In genomic region chr12:43835656-43836454, GRCh38 we compare ENCODE assay signal across 1 cellular context.
A peak's percentile ranks its signal among the peaks of the same experiment; 100 is the strongest.
TF ChIP-seq lines count a peak whose summit lies in the region.

TSS of gene TMEM117 (plus strand) at chr12:43836081.

TF ChIP-seq in HepG2, 621 proteins besides CTCF, POLR2A, EP300 and RAD21 (continued from another document and continues in another):
- TF ChIP-seq ZNF276 (CRISPR knock-in tag; IDR thresholded peaks at IDR 0.05; ENCODE audit: low read depth): 0 out of 2 replicates have a peak, but pooled peaks have one; percentile 64
- TF ChIP-seq SKI (IDR thresholded peaks at IDR 0.05; ENCODE audit: partially characterized antibody): peak; percentile 42
- peak; percentile 45; the same call in 1 of the 2 replicates for TF ChIP-seq ZNF772 (CRISPR knock-in tag; IDR thresholded peaks at IDR 0.05)
- peak; percentile 60; the same call in 1 of the 2 replicates for TF ChIP-seq HDAC1 (CRISPR knock-in tag; IDR thresholded peaks at IDR 0.05)
- no peak; the same call in 1 of the 2 replicates for TF ChIP-seq ZFAT (CRISPR knock-in tag; conservative IDR thresholded peaks at IDR 0.05)
- no peak for TF ChIP-seq MIER3 (CRISPR knock-in tag; IDR thresholded peaks at IDR 0.05; ENCODE audit: borderline replicate concordance)
- no peak for TF ChIP-seq ZNF597 (CRISPR knock-in tag; IDR thresholded peaks at IDR 0.05)
- no peak for TF ChIP-seq ZMAT3 (CRISPR knock-in tag; conservative IDR thresholded peaks at IDR 0.05)
- TF ChIP-seq SMYD3 (CRISPR knock-in tag; IDR thresholded peaks at IDR 0.05): 0 out of 2 replicates have a peak, but pooled peaks have one; percentile 46
- TF ChIP-seq EEA1 (CRISPR knock-in tag; IDR thresholded peaks at IDR 0.05; ENCODE audit: borderline replicate concordance): no peak
- no peak for TF ChIP-seq ZNF572 (CRISPR knock-in tag; IDR thresholded peaks at IDR 0.05)
- no peak for TF ChIP-seq ZNF362 (CRISPR knock-in tag; IDR thresholded peaks at IDR 0.05; ENCODE audit: borderline replicate concordance)
- no peak for TF ChIP-seq CHCHD3 (CRISPR knock-in tag; IDR thresholded peaks at IDR 0.05)
- 0 out of 2 replicates have a peak, but pooled peaks have one; percentile 23 for TF ChIP-seq ZNF766 (CRISPR knock-in tag; IDR thresholded peaks at IDR 0.05; ENCODE audit: borderline replicate concordance)
- TF ChIP-seq HCFC1 (IDR thresholded peaks at IDR 0.05; ENCODE audit: low read depth, low read length): no peak
- TF ChIP-seq SIN3A (IDR thresholded peaks at IDR 0.05; ENCODE audit: borderline replicate concordance, low read depth, low read length): no peak
- no peak; the same call in 1 of the 2 replicates for TF ChIP-seq ZNF768 (CRISPR knock-in tag; IDR thresholded peaks at IDR 0.05)
- peak; percentile 72; the same call in 1 of the 2 replicates for TF ChIP-seq YEATS4 (CRISPR knock-in tag; IDR thresholded peaks at IDR 0.05; ENCODE audit: borderline replicate concordance)
- TF ChIP-seq ZNF207 (IDR thresholded peaks at IDR 0.05; ENCODE audit: borderline replicate concordance): no peak
- 0 out of 2 replicates have a peak, but pooled peaks have one; percentile 38 for TF ChIP-seq PAWR (CRISPR knock-in tag; IDR thresholded peaks at IDR 0.05; ENCODE audit: borderline replicate concordance)
- TF ChIP-seq DBP (CRISPR knock-in tag; IDR thresholded peaks at IDR 0.05; ENCODE audit: not compliant biosample characterization): no peak
- TF ChIP-seq KDM4B (CRISPR knock-in tag; IDR thresholded peaks at IDR 0.05): no peak
- no peak for TF ChIP-seq ELF4 (CRISPR knock-in tag; IDR thresholded peaks at IDR 0.05; ENCODE audit: borderline replicate concordance)
- TF ChIP-seq HOXA3 (CRISPR knock-in tag; IDR thresholded peaks at IDR 0.05): peak; percentile 59; the same call in 1 of the 2 replicates
- no peak for TF ChIP-seq SETDB1 (CRISPR knock-in tag; IDR thresholded peaks at IDR 0.05; ENCODE audit: borderline replicate concordance)
- no peak for TF ChIP-seq FOXK1 (CRISPR knock-in tag; IDR thresholded peaks at IDR 0.05; ENCODE audit: borderline replicate concordance, low read depth)
- TF ChIP-seq SAFB2 (CRISPR knock-in tag; IDR thresholded peaks at IDR 0.05; ENCODE audit: borderline replicate concordance, low read depth): peak; percentile 35; the same call in 1 of the 2 replicates
- no peak for TF ChIP-seq ZNF660 (CRISPR knock-in tag; IDR thresholded peaks at IDR 0.05; ENCODE audit: borderline replicate concordance, low read depth)
- no peak for TF ChIP-seq SMAD9 (CRISPR knock-in tag; IDR thresholded peaks at IDR 0.05)
- peak; percentile 76 for TF ChIP-seq BATF2 (CRISPR knock-in tag; IDR thresholded peaks at IDR 0.05)
- peak; percentile 25; the same call in 1 of the 2 replicates for TF ChIP-seq ZBTB14 (CRISPR knock-in tag; IDR thresholded peaks at IDR 0.05)
- TF ChIP-seq ZBTB3 (CRISPR knock-in tag; IDR thresholded peaks at IDR 0.05; ENCODE audit: borderline replicate concordance, low read depth): 0 out of 2 replicates have a peak, but pooled peaks have one; percentile 46
- TF ChIP-seq MXD1 (CRISPR knock-in tag; IDR thresholded peaks at IDR 0.05): peak; percentile 47; the same call in 1 of the 2 replicates
- no peak for TF ChIP-seq TGIF2 (CRISPR knock-in tag; IDR thresholded peaks at IDR 0.05)
- TF ChIP-seq NAIF1 (CRISPR knock-in tag; IDR thresholded peaks at IDR 0.05; ENCODE audit: borderline replicate concordance): no peak
- peak; percentile 34; the same call in 1 of the 2 replicates for TF ChIP-seq ZFP91 (CRISPR knock-in tag; IDR thresholded peaks at IDR 0.05; ENCODE audit: borderline replicate concordance)
- no peak for TF ChIP-seq MAFK (conservative IDR thresholded peaks at IDR 0.05 in 1 of 2, IDR thresholded peaks at IDR 0.05 in 1 of 2; ENCODE audit: low read length in 2 of 2)
- TF ChIP-seq SUZ12 (IDR thresholded peaks at IDR 0.05; ENCODE audit: low read depth, low read length): no peak
- no peak; the same call in 1 of the 2 replicates for TF ChIP-seq ZNF430 (CRISPR knock-in tag; IDR thresholded peaks at IDR 0.05)
- TF ChIP-seq ZNF205 (CRISPR knock-in tag; IDR thresholded peaks at IDR 0.05): no peak
- no peak for TF ChIP-seq POGZ (CRISPR knock-in tag; IDR thresholded peaks at IDR 0.05)
- TF ChIP-seq ZNF574 (CRISPR knock-in tag; IDR thresholded peaks at IDR 0.05): peak; percentile 46
- TF ChIP-seq ZZZ3 (CRISPR knock-in tag; IDR thresholded peaks at IDR 0.05; ENCODE audit: borderline replicate concordance): no peak
- no peak for TF ChIP-seq CHD2 (IDR thresholded peaks at IDR 0.05; ENCODE audit: low read depth, low read length)
- TF ChIP-seq KMT2A (CRISPR knock-in tag; IDR thresholded peaks at IDR 0.05): peak; percentile 79; the same call in 1 of the 2 replicates
- TF ChIP-seq ZEB1 (IDR thresholded peaks at IDR 0.05; ENCODE audit: insufficient replicate concordance, low read depth): no peak
- TF ChIP-seq ZNF703 (CRISPR knock-in tag; IDR thresholded peaks at IDR 0.05; ENCODE audit: borderline replicate concordance): no peak
- TF ChIP-seq E2F5 (CRISPR knock-in tag; conservative IDR thresholded peaks at IDR 0.05): no peak
- TF ChIP-seq PBX3 (CRISPR knock-in tag; IDR thresholded peaks at IDR 0.05; ENCODE audit: borderline replicate concordance): no peak
- TF ChIP-seq SP4 (CRISPR knock-in tag; IDR thresholded peaks at IDR 0.05): peak; percentile 26; the same call in 1 of the 2 replicates
- peak; percentile 4 for TF ChIP-seq PHF5A (CRISPR knock-in tag; IDR thresholded peaks at IDR 0.05; ENCODE audit: low read depth, unreplicated experiment)
- no peak for TF ChIP-seq FIP1L1 (IDR thresholded peaks at IDR 0.05; ENCODE audit: borderline replicate concordance, insufficient read depth, low read depth, low read length)
- TF ChIP-seq ATAD3A (CRISPR knock-in tag; IDR thresholded peaks at IDR 0.05): no peak
- TF ChIP-seq ZNF629 (CRISPR knock-in tag; conservative IDR thresholded peaks at IDR 0.05): no peak; the same call in 1 of the 2 replicates
- peak; percentile 88; the same call in 1 of the 2 replicates for TF ChIP-seq PAX8 (CRISPR knock-in tag; IDR thresholded peaks at IDR 0.05; ENCODE audit: borderline replicate concordance)
